In the genomic region with DNA sequence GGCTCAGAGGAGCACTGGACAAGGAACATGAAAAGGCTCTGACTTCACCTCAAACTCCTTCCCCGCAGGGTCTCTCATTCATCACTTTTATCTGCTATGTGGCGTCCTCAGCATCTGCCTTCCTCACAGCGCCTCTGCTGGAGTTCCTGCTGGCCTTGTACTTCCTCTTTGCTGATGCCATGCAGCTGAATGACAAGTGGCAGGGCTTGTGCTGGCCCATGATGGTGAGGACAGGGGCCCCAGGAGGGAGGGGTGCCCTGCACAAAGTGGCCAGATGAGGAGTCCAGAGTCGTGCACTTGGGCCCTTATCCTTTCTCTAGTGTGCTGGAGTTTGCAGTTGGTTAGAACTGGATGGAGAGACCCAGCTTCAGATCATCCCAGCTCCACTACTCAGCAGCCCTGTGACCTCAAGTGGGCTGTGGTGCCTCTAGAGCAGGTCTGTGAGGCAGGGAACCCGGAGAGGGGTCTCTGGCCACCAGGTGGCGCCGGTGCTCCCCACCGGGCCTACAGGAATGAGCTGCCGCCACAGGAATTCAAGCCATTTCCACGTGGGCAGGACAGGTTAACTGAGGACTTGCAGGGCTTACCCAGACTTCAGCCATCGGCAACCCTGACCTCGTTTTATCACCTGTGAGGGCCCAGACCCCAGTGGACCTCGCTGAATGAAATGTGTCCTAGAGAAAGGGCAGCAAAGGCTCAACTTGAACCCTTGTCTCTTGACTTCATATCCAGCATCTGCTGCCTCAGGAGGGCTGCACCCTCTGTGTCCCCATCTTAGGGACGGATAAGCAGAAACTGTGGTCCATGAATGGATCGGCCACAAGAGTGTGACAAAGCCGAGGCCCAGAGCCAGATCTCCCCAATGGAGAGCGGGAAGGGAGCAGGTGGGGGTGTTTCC, we compare ENCODE assay signal across 1 cellular context.
TF ChIP-seq lines count a peak whose summit lies in the region.

No MANE protein-coding gene starts in this region.

TF ChIP-seq in A549, 52 proteins besides CTCF, POLR2A, EP300 and RAD21 (continued from another document):
- TF ChIP-seq, protein P1, sequence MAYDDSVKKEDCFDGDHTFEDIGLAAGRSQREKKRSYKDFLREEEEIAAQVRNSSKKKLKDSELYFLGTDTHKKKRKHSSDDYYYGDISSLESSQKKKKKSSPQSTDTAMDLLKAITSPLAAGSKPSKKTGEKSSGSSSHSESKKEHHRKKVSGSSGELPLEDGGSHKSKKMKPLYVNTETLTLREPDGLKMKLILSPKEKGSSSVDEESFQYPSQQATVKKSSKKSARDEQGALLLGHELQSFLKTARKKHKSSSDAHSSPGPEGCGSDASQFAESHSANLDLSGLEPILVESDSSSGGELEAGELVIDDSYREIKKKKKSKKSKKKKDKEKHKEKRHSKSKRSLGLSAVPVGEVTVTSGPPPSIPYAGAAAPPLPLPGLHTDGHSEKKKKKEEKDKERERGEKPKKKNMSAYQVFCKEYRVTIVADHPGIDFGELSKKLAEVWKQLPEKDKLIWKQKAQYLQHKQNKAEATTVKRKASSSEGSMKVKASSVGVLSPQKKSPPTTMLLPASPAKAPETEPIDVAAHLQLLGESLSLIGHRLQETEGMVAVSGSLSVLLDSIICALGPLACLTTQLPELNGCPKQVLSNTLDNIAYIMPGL (CRISPR knock-in tag; IDR thresholded peaks at IDR 0.05; ENCODE audit: borderline replicate concordance) = no peak
- TF ChIP-seq TFCP2L1 (CRISPR knock-in tag; IDR thresholded peaks at IDR 0.05) (no peak), SMC3 (IDR thresholded peaks at IDR 0.05) (peak; percentile 82), EHF (CRISPR knock-in tag; IDR thresholded peaks at IDR 0.05) (no peak), GATA3 (IDR thresholded peaks at IDR 0.05; ENCODE audit: borderline replicate concordance) (no peak), HEYL (CRISPR knock-in tag; IDR thresholded peaks at IDR 0.05) (no peak), PHF8 (IDR thresholded peaks at IDR 0.05; ENCODE audit: borderline replicate concordance, low read depth) (no peak), CHD2 (IDR thresholded peaks at IDR 0.05; ENCODE audit: low read length, partially characterized antibody) (no peak), MAZ (IDR thresholded peaks at IDR 0.05; ENCODE audit: borderline replicate concordance, low read depth, low read length) (no peak), MYC (IDR thresholded peaks at IDR 0.05; ENCODE audit: borderline replicate concordance, low read length) (no peak; the same call in 1 of the 2 replicates), MAFK (IDR thresholded peaks at IDR 0.05; ENCODE audit: partially characterized antibody) (no peak), KDM1A (IDR thresholded peaks at IDR 0.05; ENCODE audit: low read depth) (no peak), ZFP36 (IDR thresholded peaks at IDR 0.05; ENCODE audit: borderline replicate concordance, partially characterized antibody) (no peak), CHD4 (IDR thresholded peaks at IDR 0.05; ENCODE audit: borderline replicate concordance) (no peak), HOXB5 (CRISPR knock-in tag; IDR thresholded peaks at IDR 0.05) (peak; percentile 56; the same call in 1 of the 2 replicates), NFE2L2 (conservative IDR thresholded peaks at IDR 0.05; ENCODE audit: low read length) (no peak), FOSL2 (IDR thresholded peaks at IDR 0.05) (no peak), FOSL2 (CRISPR knock-in tag; IDR thresholded peaks at IDR 0.05) (peak; percentile 1; the same call in 1 of the 2 replicates), FOSB (CRISPR knock-in tag; IDR thresholded peaks at IDR 0.05) (no peak), HOXB13 (CRISPR knock-in tag; IDR thresholded peaks at IDR 0.05; ENCODE audit: low read depth) (0 out of 2 replicates have a peak, but pooled peaks have one; percentile 44), EHMT2 (IDR thresholded peaks at IDR 0.05; ENCODE audit: low read depth) (no peak), HDAC2 (IDR thresholded peaks at IDR 0.05) (no peak), RCOR1 (IDR thresholded peaks at IDR 0.05; ENCODE audit: low read depth, low read length) (no peak), RFX5 (IDR thresholded peaks at IDR 0.05) (no peak), CBX8 (IDR thresholded peaks at IDR 0.05) (no peak), CBX2 (IDR thresholded peaks at IDR 0.05; ENCODE audit: borderline replicate concordance, low read depth) (no peak), CEBPB (IDR thresholded peaks at IDR 0.05) (no peak), TP53 (CRISPR knock-in tag; IDR thresholded peaks at IDR 0.05) (peak; percentile 48; the same call in 1 of the 2 replicates), ZSCAN20 (CRISPR knock-in tag; IDR thresholded peaks at IDR 0.05) (0 out of 2 replicates have a peak, but pooled peaks have one; percentile 21), NPAS2 (CRISPR knock-in tag; IDR thresholded peaks at IDR 0.05; ENCODE audit: borderline replicate concordance) (no peak), BHLHE40 (IDR thresholded peaks at IDR 0.05; ENCODE audit: low read depth, low read length) (no peak), HOXA7 (CRISPR knock-in tag; IDR thresholded peaks at IDR 0.05) (no peak), SREBF2 (IDR thresholded peaks at IDR 0.05) (no peak), JUNB (IDR thresholded peaks at IDR 0.05) (no peak), KDM5A (IDR thresholded peaks at IDR 0.05) (no peak), RNF2 (IDR thresholded peaks at IDR 0.05; ENCODE audit: borderline replicate concordance, low read depth) (no peak), NR3C1 (IDR thresholded peaks at IDR 0.05) (no peak), POLR2AphosphoS2 (conservative IDR thresholded peaks at IDR 0.05; ENCODE audit: low read length) (no peak), RARB (CRISPR knock-in tag; IDR thresholded peaks at IDR 0.05) (no peak), JUN (IDR thresholded peaks at IDR 0.05) (no peak; a peak in 1 of 5 replicates), ESRRA (IDR thresholded peaks at IDR 0.05; ENCODE audit: borderline replicate concordance, low read length) (no peak)
- TF ChIP-seq, protein P2, sequence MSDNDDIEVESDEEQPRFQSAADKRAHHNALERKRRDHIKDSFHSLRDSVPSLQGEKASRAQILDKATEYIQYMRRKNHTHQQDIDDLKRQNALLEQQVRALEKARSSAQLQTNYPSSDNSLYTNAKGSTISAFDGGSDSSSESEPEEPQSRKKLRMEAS (IDR thresholded peaks at IDR 0.05) = peak; percentile 95
- TF ChIP-seq, protein P3, sequence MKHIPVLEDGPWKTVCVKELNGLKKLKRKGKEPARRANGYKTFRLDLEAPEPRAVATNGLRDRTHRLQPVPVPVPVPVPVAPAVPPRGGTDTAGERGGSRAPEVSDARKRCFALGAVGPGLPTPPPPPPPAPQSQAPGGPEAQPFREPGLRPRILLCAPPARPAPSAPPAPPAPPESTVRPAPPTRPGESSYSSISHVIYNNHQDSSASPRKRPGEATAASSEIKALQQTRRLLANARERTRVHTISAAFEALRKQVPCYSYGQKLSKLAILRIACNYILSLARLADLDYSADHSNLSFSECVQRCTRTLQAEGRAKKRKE (CRISPR knock-in tag; IDR thresholded peaks at IDR 0.05; ENCODE audit: low read depth) = no peak
- TF ChIP-seq, protein P4, sequence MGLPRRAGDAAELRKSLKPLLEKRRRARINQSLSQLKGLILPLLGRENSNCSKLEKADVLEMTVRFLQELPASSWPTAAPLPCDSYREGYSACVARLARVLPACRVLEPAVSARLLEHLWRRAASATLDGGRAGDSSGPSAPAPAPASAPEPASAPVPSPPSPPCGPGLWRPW (IDR thresholded peaks at IDR 0.05) = no peak
- TF ChIP-seq, protein P5, sequence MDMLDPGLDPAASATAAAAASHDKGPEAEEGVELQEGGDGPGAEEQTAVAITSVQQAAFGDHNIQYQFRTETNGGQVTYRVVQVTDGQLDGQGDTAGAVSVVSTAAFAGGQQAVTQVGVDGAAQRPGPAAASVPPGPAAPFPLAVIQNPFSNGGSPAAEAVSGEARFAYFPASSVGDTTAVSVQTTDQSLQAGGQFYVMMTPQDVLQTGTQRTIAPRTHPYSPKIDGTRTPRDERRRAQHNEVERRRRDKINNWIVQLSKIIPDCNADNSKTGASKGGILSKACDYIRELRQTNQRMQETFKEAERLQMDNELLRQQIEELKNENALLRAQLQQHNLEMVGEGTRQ (IDR thresholded peaks at IDR 0.05) = peak; percentile 11; the same call in 1 of the 2 replicates
- TF ChIP-seq, protein P6, sequence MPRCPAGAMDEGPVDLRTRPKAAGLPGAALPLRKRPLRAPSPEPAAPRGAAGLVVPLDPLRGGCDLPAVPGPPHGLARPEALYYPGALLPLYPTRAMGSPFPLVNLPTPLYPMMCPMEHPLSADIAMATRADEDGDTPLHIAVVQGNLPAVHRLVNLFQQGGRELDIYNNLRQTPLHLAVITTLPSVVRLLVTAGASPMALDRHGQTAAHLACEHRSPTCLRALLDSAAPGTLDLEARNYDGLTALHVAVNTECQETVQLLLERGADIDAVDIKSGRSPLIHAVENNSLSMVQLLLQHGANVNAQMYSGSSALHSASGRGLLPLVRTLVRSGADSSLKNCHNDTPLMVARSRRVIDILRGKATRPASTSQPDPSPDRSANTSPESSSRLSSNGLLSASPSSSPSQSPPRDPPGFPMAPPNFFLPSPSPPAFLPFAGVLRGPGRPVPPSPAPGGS (IDR thresholded peaks at IDR 0.05) = no peak
- TF ChIP-seq, protein P7, sequence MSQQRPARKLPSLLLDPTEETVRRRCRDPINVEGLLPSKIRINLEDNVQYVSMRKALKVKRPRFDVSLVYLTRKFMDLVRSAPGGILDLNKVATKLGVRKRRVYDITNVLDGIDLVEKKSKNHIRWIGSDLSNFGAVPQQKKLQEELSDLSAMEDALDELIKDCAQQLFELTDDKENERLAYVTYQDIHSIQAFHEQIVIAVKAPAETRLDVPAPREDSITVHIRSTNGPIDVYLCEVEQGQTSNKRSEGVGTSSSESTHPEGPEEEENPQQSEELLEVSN (IDR thresholded peaks at IDR 0.05; ENCODE audit: borderline replicate concordance, low read depth) = peak; percentile 66
- TF ChIP-seq, protein P8, sequence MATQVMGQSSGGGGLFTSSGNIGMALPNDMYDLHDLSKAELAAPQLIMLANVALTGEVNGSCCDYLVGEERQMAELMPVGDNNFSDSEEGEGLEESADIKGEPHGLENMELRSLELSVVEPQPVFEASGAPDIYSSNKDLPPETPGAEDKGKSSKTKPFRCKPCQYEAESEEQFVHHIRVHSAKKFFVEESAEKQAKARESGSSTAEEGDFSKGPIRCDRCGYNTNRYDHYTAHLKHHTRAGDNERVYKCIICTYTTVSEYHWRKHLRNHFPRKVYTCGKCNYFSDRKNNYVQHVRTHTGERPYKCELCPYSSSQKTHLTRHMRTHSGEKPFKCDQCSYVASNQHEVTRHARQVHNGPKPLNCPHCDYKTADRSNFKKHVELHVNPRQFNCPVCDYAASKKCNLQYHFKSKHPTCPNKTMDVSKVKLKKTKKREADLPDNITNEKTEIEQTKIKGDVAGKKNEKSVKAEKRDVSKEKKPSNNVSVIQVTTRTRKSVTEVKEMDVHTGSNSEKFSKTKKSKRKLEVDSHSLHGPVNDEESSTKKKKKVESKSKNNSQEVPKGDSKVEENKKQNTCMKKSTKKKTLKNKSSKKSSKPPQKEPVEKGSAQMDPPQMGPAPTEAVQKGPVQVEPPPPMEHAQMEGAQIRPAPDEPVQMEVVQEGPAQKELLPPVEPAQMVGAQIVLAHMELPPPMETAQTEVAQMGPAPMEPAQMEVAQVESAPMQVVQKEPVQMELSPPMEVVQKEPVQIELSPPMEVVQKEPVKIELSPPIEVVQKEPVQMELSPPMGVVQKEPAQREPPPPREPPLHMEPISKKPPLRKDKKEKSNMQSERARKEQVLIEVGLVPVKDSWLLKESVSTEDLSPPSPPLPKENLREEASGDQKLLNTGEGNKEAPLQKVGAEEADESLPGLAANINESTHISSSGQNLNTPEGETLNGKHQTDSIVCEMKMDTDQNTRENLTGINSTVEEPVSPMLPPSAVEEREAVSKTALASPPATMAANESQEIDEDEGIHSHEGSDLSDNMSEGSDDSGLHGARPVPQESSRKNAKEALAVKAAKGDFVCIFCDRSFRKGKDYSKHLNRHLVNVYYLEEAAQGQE (IDR thresholded peaks at IDR 0.05) = no peak
- TF ChIP-seq, protein P9, sequence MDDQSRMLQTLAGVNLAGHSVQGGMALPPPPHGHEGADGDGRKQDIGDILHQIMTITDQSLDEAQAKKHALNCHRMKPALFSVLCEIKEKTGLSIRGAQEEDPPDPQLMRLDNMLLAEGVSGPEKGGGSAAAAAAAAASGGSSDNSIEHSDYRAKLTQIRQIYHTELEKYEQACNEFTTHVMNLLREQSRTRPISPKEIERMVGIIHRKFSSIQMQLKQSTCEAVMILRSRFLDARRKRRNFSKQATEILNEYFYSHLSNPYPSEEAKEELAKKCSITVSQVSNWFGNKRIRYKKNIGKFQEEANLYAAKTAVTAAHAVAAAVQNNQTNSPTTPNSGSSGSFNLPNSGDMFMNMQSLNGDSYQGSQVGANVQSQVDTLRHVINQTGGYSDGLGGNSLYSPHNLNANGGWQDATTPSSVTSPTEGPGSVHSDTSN (IDR thresholded peaks at IDR 0.05) = no peak
- TF ChIP-seq, protein P10, sequence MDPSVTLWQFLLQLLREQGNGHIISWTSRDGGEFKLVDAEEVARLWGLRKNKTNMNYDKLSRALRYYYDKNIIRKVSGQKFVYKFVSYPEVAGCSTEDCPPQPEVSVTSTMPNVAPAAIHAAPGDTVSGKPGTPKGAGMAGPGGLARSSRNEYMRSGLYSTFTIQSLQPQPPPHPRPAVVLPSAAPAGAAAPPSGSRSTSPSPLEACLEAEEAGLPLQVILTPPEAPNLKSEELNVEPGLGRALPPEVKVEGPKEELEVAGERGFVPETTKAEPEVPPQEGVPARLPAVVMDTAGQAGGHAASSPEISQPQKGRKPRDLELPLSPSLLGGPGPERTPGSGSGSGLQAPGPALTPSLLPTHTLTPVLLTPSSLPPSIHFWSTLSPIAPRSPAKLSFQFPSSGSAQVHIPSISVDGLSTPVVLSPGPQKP (IDR thresholded peaks at IDR 0.05; ENCODE audit: low read depth, low read length) = no peak
